1 cellular context compared by ENCODE assay signal in genomic region chr9:136928591-136928990, GRCh38.
TF ChIP-seq lines count a peak whose summit lies in the region.

No MANE protein-coding gene starts in this region.

TF ChIP-seq in K562, 482 proteins besides CTCF, POLR2A, EP300 and RAD21:
- TF ChIP-seq, protein P1, sequence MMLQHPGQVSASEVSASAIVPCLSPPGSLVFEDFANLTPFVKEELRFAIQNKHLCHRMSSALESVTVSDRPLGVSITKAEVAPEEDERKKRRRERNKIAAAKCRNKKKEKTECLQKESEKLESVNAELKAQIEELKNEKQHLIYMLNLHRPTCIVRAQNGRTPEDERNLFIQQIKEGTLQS (IDR thresholded peaks at IDR 0.05) = 0 out of 2 replicates have a peak, but pooled peaks have one; percentile 16
- TF ChIP-seq, protein P1 (CRISPR knock-in tag; conservative IDR thresholded peaks at IDR 0.05) = no peak
- TF ChIP-seq POLR2G (IDR thresholded peaks at IDR 0.05; ENCODE audit: low read depth, low read length) (peak; percentile 58), SRSF9 (IDR thresholded peaks at IDR 0.05; ENCODE audit: borderline replicate concordance, low read depth, low read length) (no peak), ZNF707 (CRISPR knock-in tag; conservative IDR thresholded peaks at IDR 0.05) (no peak), C11orf30 (IDR thresholded peaks at IDR 0.05; ENCODE audit: low read depth) (0 out of 2 replicates have a peak, but pooled peaks have one; percentile 16), E2F3 (CRISPR knock-in tag; IDR thresholded peaks at IDR 0.05) (no peak), FOXP1 (CRISPR knock-in tag; IDR thresholded peaks at IDR 0.05) (0 out of 2 replicates have a peak, but pooled peaks have one; percentile 38), POLR2H (tag; IDR thresholded peaks at IDR 0.05; ENCODE audit: low read depth) (no peak)
TF ChIP-seq in K562: peak in this region for 4.
